In genomic region chr5:1654786-1655495, GRCh38 we compare ENCODE assay signal across 2 cellular contexts.
TF ChIP-seq lines count a peak whose summit lies in the region.

No MANE protein-coding gene starts in this region.

TF ChIP-seq in SK-N-SH, 30 proteins besides CTCF, POLR2A, EP300 and RAD21 (continued from another document):
- TF ChIP-seq USF2 (IDR thresholded peaks at IDR 0.05; ENCODE audit: borderline replicate concordance, low read depth, low read length) (no peak), NFIC (IDR thresholded peaks at IDR 0.05; ENCODE audit: borderline replicate concordance) (no peak), SMC3 (IDR thresholded peaks at IDR 0.05; ENCODE audit: low read depth, low read length) (no peak), REST (IDR thresholded peaks at IDR 0.05; ENCODE audit: low read depth, low read length) (no peak), MAX (IDR thresholded peaks at IDR 0.05; ENCODE audit: low read depth) (no peak), TAF1 (IDR thresholded peaks at IDR 0.05; ENCODE audit: borderline replicate concordance, low read depth, low read length) (no peak), ELF1 (IDR thresholded peaks at IDR 0.05) (no peak), MXI1 (IDR thresholded peaks at IDR 0.05; ENCODE audit: low read depth, low read length) (no peak), FOSL2 (IDR thresholded peaks at IDR 0.05; ENCODE audit: borderline replicate concordance, low read depth) (no peak), EZH2phosphoT487 (IDR thresholded peaks at IDR 0.05; ENCODE audit: borderline replicate concordance, low read depth) (no peak), PBX3 (IDR thresholded peaks at IDR 0.05) (no peak), IRF3 (IDR thresholded peaks at IDR 0.05; ENCODE audit: low read depth, low read length) (no peak), FOXM1 (IDR thresholded peaks at IDR 0.05; ENCODE audit: low read depth) (no peak), NRF1 (IDR thresholded peaks at IDR 0.05; ENCODE audit: low read depth, low read length) (no peak)

TF ChIP-seq in SK-N-SH treated with all-trans-retinoic acid at 6 μM for 48 hours, 23 proteins besides CTCF, POLR2A, EP300 and RAD21 (continued from another document):
- TF ChIP-seq PATZ1 (CRISPR knock-in tag; IDR thresholded peaks at IDR 0.05; ENCODE audit: borderline replicate concordance) (no peak), CREB5 (CRISPR knock-in tag; IDR thresholded peaks at IDR 0.05; ENCODE audit: low read depth) (no peak), ZC3H10 (CRISPR knock-in tag; IDR thresholded peaks at IDR 0.05) (no peak), TOX (CRISPR knock-in tag; IDR thresholded peaks at IDR 0.05; ENCODE audit: borderline replicate concordance) (no peak)
